In the genomic region with DNA sequence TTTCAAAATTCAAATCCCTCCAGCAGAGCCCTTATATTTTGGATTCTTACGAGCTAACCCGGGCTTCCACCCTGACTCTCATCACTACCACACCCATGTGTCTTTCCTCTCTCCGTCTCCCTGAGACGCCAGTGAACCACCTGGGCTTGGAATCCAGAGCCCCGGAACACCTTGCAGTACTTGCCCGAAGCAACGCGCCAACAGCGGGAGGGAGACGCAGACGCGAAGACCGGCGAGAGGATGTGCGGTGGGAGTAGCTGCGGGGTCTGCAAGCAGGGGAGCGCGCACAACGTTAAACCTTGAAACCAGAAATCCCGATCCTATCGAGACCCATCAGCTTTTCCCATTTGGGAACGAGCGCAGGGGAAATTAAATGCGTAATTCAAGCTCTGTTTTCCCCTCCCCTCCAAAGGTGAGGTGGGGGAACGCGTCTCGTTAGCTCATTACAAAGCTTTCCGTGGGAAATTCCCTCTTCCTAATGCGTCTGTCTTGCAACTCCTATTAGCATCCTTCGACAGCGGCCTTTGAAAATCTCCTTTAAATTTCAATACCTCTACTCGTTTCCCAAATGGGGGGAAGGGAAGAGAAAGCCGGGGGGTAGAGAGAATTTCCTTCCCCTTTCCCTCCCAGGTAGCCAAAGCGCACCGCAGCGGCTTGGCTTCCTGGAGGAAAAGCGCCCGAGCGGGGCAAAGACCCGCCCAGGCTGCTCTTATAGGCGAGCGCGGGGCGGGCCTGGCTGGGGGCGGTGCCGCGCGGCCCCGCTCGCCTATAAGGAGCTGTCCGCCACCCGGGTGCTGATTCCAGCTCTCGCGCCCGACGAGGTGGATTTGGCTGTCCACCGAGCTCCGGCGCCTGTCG, we compare ENCODE assay signal across 10 cellular contexts. TPM values are rescaled to one million over a fixed set of nuclear protein-coding genes. Genes with fewer than 3 reads are reported as not detected.
DNase-seq lines count a peak whose midpoint lies in the region; ATAC-seq, FAIRE-seq and TF ChIP-seq lines count a peak whose summit lies in the region.
"Had no signal": no experiment of that assay in that cellular context is flagged by ENCODE, and none has a peak within 500 bp of the region (broad histone marks: within the 10 kb centered on the region; RNA-seq: fewer than 3 reads in every experiment).

A gene (plus strand): TSS at position 797 of the 858 bp plus-strand sequence. CDS start 364 bp downstream, outside the sequence.

- DNase-seq in GM06990 (ENCODE audit: extremely low read depth, insufficient read length), result peak; percentile 6
- peak; percentile 88 for DNase-seq in NCI-H146 (lab: John Stamatoyannopoulos, UW)
- peak; percentile 1 for DNase-seq in astrocyte (ENCODE audit: low read depth)
- DNase-seq in iPS-NIHi7 (ENCODE audit: extremely low spot score), result peak; percentile 92
- DNase-seq in stimulated activated naive B cell treated with anti-CD40 and anti-IgM and Interleukin-4, amounts not matched to agents 10 μg/mL and 1 μg/mL and 100 μg/mL, for 72 hours, result no peak
- no peak for DNase-seq in SJCRH30

- no peak within 1 kb of the TSS for H3K27ac ChIP-seq in astrocyte (ENCODE audit: low read depth, low read length)
- H3K27ac ChIP-seq in SJCRH30, result no peak within 1 kb of the TSS
- H3K27ac ChIP-seq: HL-60 had no signal

- no peak within 1 kb of the TSS for H3K9ac ChIP-seq in astrocyte (ENCODE audit: low read length)

- no peak for ATAC-seq in stimulated activated naive B cell treated with anti-CD40 and anti-IgM and Interleukin-4, amounts not matched to agents 10 μg/mL and 1 μg/mL and 100 μg/mL, for 72 hours (replicated peaks)
- ATAC-seq in GM19324 (IDR thresholded peaks at IDR 0.05; ENCODE audit: low FRiP score, unreplicated experiment) (no peak), HG02885 (IDR thresholded peaks at IDR 0.05; ENCODE audit: poor library complexity, unreplicated experiment) (no peak)

- no peaks in the 10 kb centered on the region for H3K36me3 ChIP-seq in GM06990 (ENCODE audit: control insufficient read depth, insufficient read depth, low read length)
- no peaks in the 10 kb centered on the region for H3K36me3 ChIP-seq in astrocyte (ENCODE audit: insufficient read depth, low read length)
- no peaks in the 10 kb centered on the region for H3K36me3 ChIP-seq in SJCRH30

- H3K4me1 ChIP-seq in astrocyte (ENCODE audit: insufficient read depth, low read length), result peaks cover 3% of the 10 kb centered on the region
- H3K4me1 ChIP-seq in SJCRH30, result no peaks in the 10 kb centered on the region

- H3K27me3 ChIP-seq in GM06990 (replicated peaks; ENCODE audit: control insufficient read depth, insufficient read depth, low read length) (no peaks in the 10 kb centered on the region), astrocyte (ENCODE audit: insufficient read depth, low read length) (peaks cover 2% of the 10 kb centered on the region), SJCRH30 (no peaks in the 10 kb centered on the region)

- H3K4me3 ChIP-seq in GM06990 (replicated peaks; ENCODE audit: low read depth, low read length) (no peak within 1 kb of the TSS), astrocyte (ENCODE audit: insufficient read depth, low read depth, low read length) (no peak within 1 kb of the TSS), SJCRH30 (no peak within 1 kb of the TSS)

- FAIRE-seq in astrocyte (lab: Jason Lieb, UNC), result no peak
- FAIRE-seq: endothelial cell of umbilical vein had no signal

- no peaks in the 10 kb centered on the region for H3K36me3 Mint-ChIP-seq in astrocyte (ENCODE audit: low read depth, unreplicated experiment)
- H3K36me3 Mint-ChIP-seq in stimulated activated naive B cell treated with anti-CD40 and anti-IgM and Interleukin-4, amounts not matched to agents 10 μg/mL and 1 μg/mL and 100 μg/mL, for 72 hours, result no peaks in the 10 kb centered on the region

- H3K9me3 Mint-ChIP-seq in astrocyte (ENCODE audit: unreplicated experiment), result no peaks in the 10 kb centered on the region
- peaks cover 3% of the 10 kb centered on the region in 2 donors for H3K9me3 Mint-ChIP-seq in stimulated activated naive B cell treated with anti-CD40 and anti-IgM and Interleukin-4, amounts not matched to agents 10 μg/mL and 1 μg/mL and 100 μg/mL, for 72 hours

- H2AFZ ChIP-seq in astrocyte (ENCODE audit: low read depth, low read length), result no peak within 1 kb of the TSS

- peaks cover 6% of the 10 kb centered on the region for H3K4me1 Mint-ChIP-seq in astrocyte (ENCODE audit: low read depth, unreplicated experiment)
- peaks cover 3 to 9% of the 10 kb centered on the region in 2 donors for H3K4me1 Mint-ChIP-seq in stimulated activated naive B cell treated with anti-CD40 and anti-IgM and Interleukin-4, amounts not matched to agents 10 μg/mL and 1 μg/mL and 100 μg/mL, for 72 hours

- TF ChIP-seq CTCF in GM06990 (IDR thresholded peaks at IDR 0.05; ENCODE audit: insufficient read depth, low read length, poor library complexity, severe bottlenecking), result no peak
- no peak for TF ChIP-seq CTCF in astrocyte (IDR thresholded peaks at IDR 0.05; ENCODE audit: insufficient read depth, low read depth, low read length)

- no peak within 1 kb of the TSS for H3K27ac Mint-ChIP-seq in astrocyte (ENCODE audit: unreplicated experiment)
- H3K27ac Mint-ChIP-seq in stimulated activated naive B cell treated with anti-CD40 and anti-IgM and Interleukin-4, amounts not matched to agents 10 μg/mL and 1 μg/mL and 100 μg/mL, for 72 hours, result peak within 1 kb of the TSS; percentile 38

- H3K4me2 ChIP-seq in astrocyte (ENCODE audit: low read length), result peak within 1 kb of the TSS; percentile 60

- H4K20me1 ChIP-seq in astrocyte (ENCODE audit: insufficient read depth, low read length), result no peaks in the 10 kb centered on the region

- H3K4me3 Mint-ChIP-seq in astrocyte (ENCODE audit: unreplicated experiment), result peak within 1 kb of the TSS; percentile 80
- H3K4me3 Mint-ChIP-seq in stimulated activated naive B cell treated with anti-CD40 and anti-IgM and Interleukin-4, amounts not matched to agents 10 μg/mL and 1 μg/mL and 100 μg/mL, for 72 hours, result no peak within 1 kb of the TSS

- H3K9me3 ChIP-seq in astrocyte (ENCODE audit: insufficient read depth, low read depth, low read length) (no peaks in the 10 kb centered on the region), SJCRH30 (replicated peaks) (no peaks in the 10 kb centered on the region)

- no peaks in the 10 kb centered on the region for H3K79me2 ChIP-seq in astrocyte (ENCODE audit: insufficient read depth, low read length)

- peaks cover 40% of the 10 kb centered on the region for H3K27me3 Mint-ChIP-seq in astrocyte (ENCODE audit: low read depth, unreplicated experiment)
- H3K27me3 Mint-ChIP-seq in stimulated activated naive B cell treated with anti-CD40 and anti-IgM and Interleukin-4, amounts not matched to agents 10 μg/mL and 1 μg/mL and 100 μg/mL, for 72 hours, result peaks cover 37 to 40% of the 10 kb centered on the region in 2 donors

RNA-seq across cellular contexts. Expression of the gene that starts here (rescaled TPM):
- 0.30 TPM in 1 of 2 replicates, not detected in the other for total RNA-seq in astrocyte
- not detected in 2 replicates for total RNA-seq in SJCRH30 (2014; rRNA removed; shearing (Covaris generic))
- total RNA-seq: endothelial cell of umbilical vein had no signal

Comparison
In these comparisons a context has a peak if more than half of its experiments do, and no peak if none do; other contexts are left out.
1. Peak in DNase-seq and H3K4me2 ChIP-seq in astrocyte; RNA of the gene not detected or under 1 TPM.
2. DNase-seq: peak in GM06990 (single experiment), NCI-H146 (single experiment) and iPS-NIHi7 (single experiment); none in stimulated activated naive B cell treated with anti-CD40 and anti-IgM and Interleukin-4, amounts not matched to agents 10 μg/mL and 1 μg/mL and 100 μg/mL, for 72 hours (single experiment) and SJCRH30 (0 of 2).